13 cellular contexts compared by ENCODE assay signal in the genomic region with DNA sequence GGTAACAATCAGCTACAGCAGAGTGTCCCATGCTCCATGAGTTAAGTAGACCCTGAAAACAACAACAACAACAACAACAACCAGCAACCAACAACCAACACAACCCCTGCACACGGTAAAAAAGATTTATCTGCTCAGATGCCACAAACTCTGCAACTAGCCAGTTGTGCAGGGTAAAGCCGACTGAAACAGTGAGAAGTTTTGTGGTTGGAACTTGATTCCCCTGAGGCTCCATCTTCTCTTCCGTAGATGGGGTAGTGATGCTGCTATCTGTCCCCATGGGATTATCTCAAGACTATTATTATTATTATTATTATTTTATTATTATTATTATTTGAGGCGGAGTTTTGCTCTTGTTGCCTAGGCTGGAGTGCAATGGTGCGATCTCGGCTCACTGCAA. TPM values are rescaled to one million over a fixed set of nuclear protein-coding genes. Genes with fewer than 3 reads are reported as not detected.
DNase-seq lines count a peak whose midpoint lies in the region; ATAC-seq lines count a peak whose summit lies in the region.
"Had no signal": no experiment of that assay in that cellular context is flagged by ENCODE, and none has a peak within 500 bp of the region (broad histone marks: within the 10 kb centered on the region; RNA-seq: fewer than 3 reads in every experiment).

No MANE protein-coding gene starts in this region.

- peak overlapping the region; percentile 22 for H3K27ac Mint-ChIP-seq in stimulated activated memory B cell treated with anti-CD40 and anti-IgM and Interleukin-4, amounts not matched to agents 10 μg/mL and 1 μg/mL and 100 μg/mL, for 72 hours
- H3K27ac Mint-ChIP-seq: T-helper 1 cell treated with Interleukin-12 subunit alpha and Interleukin-12 subunit beta and Interleukin-4 antibody, amounts not matched to agents 30 μg/mL and 1 μg/mL, for 36 hours had no signal

- no peaks in the 10 kb centered on the region for H3K36me3 Mint-ChIP-seq in stimulated activated memory B cell treated with anti-CD40 and anti-IgM and Interleukin-4, amounts not matched to agents 10 μg/mL and 1 μg/mL and 100 μg/mL, for 72 hours

- H3K27me3 Mint-ChIP-seq in stimulated activated memory B cell treated with anti-CD40 and anti-IgM and Interleukin-4, amounts not matched to agents 10 μg/mL and 1 μg/mL and 100 μg/mL, for 72 hours: peaks cover 41% of the 10 kb centered on the region

- ATAC-seq in GM19043 (IDR thresholded peaks at IDR 0.05; ENCODE audit: low read depth, unreplicated experiment) (peak; percentile 46), HG02571 (IDR thresholded peaks at IDR 0.05; ENCODE audit: unreplicated experiment) (peak; percentile 37), HG03432 (IDR thresholded peaks at IDR 0.05; ENCODE audit: unreplicated experiment) (peak; percentile 63)
- peak; percentile 91 for ATAC-seq in stimulated activated memory B cell treated with anti-CD40 and anti-IgM and Interleukin-4, amounts not matched to agents 10 μg/mL and 1 μg/mL and 100 μg/mL, for 72 hours
- ATAC-seq: HCT116 had no signal

- H3K4me3 Mint-ChIP-seq in stimulated activated memory B cell treated with anti-CD40 and anti-IgM and Interleukin-4, amounts not matched to agents 10 μg/mL and 1 μg/mL and 100 μg/mL, for 72 hours: peak overlapping the region; percentile 59
- H3K4me3 Mint-ChIP-seq: T-helper 1 cell treated with Interleukin-12 subunit alpha and Interleukin-12 subunit beta and Interleukin-4 antibody, amounts not matched to agents 30 μg/mL and 1 μg/mL, for 36 hours had no signal

- DNase-seq in ureter (ENCODE audit: low spot score): no peak
- DNase-seq in NCI-H1436 (lab: John Stamatoyannopoulos, UW): no peak
- DNase-seq in DMS 273 (lab: John Stamatoyannopoulos, UW; ENCODE audit: unreplicated experiment): no peak
- no peak for DNase-seq in middle frontal gyrus (ENCODE audit: extremely low spot score, low spot score)
- DNase-seq: DMS53; stimulated activated CD4-positive, alpha-beta T cell treated with anti-CD3 and anti-CD28 coated beads, Interleukin-4, amount 100 ng/mL, for 4 hours had no signal

- peaks cover 16% of the 10 kb centered on the region for H3K4me1 Mint-ChIP-seq in stimulated activated memory B cell treated with anti-CD40 and anti-IgM and Interleukin-4, amounts not matched to agents 10 μg/mL and 1 μg/mL and 100 μg/mL, for 72 hours

- no peaks in the 10 kb centered on the region for H3K9me3 Mint-ChIP-seq in stimulated activated memory B cell treated with anti-CD40 and anti-IgM and Interleukin-4, amounts not matched to agents 10 μg/mL and 1 μg/mL and 100 μg/mL, for 72 hours
- H3K9me3 Mint-ChIP-seq: nephron; T-helper 1 cell treated with Interleukin-12 subunit alpha and Interleukin-12 subunit beta and Interleukin-4 antibody, amounts not matched to agents 30 μg/mL and 1 μg/mL, for 36 hours had no signal

RNA-seq across cellular contexts. Expression of a gene that starts 50.6 kb away (rescaled TPM):
- total RNA-seq in ureter: 56.4 TPM

Comparison
In these comparisons a context has a peak if more than half of its experiments do, and no peak if none do; other contexts are left out.
1. ATAC-seq: peak in every context shown above with its lines; median percentile 91 in stimulated activated memory B cell treated with anti-CD40 and anti-IgM and Interleukin-4, amounts not matched to agents 10 μg/mL and 1 μg/mL and 100 μg/mL, for 72 hours; 63 in HG03432; 46 in GM19043; 37 in HG02571.